Comparison of ENCODE assay signal across 15 cellular contexts in the genomic region with DNA sequence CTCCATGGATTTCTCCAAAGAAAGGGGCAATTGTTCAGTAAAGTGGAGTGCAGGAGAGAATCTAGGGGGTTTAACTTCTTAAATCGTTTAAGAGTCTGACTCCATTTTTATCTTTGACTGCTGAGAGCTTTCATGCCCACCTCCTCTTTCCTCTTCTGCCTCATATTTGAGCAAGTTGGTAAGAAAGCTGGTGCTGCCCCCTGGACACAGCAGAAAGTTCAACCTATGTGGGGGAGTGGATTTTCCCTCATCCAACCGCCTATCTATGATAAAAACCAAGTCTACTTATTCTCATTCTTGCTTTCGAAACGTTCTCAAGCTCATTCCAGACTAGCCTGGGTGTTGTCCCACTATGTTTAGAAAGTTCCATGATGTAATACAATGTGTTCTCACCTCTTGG. TPM values are rescaled to one million over a fixed set of nuclear protein-coding genes. Genes with fewer than 3 reads are reported as not detected.
DNase-seq lines count a peak whose midpoint lies in the region; ATAC-seq and TF ChIP-seq lines count a peak whose summit lies in the region.
"Had no signal": no experiment of that assay in that cellular context is flagged by ENCODE, and none has a peak within 500 bp of the region (broad histone marks: within the 10 kb centered on the region; RNA-seq: fewer than 3 reads in every experiment).

No MANE protein-coding gene starts in this region.

- H3K4me1 ChIP-seq in effector memory CD4-positive, alpha-beta T cell (ENCODE audit: control insufficient read depth, insufficient read depth, low read length, poor library complexity, severe bottlenecking): no peaks in the 10 kb centered on the region
- H3K4me1 ChIP-seq in PC-9 (replicated peaks; ENCODE audit: insufficient read depth): peaks cover 11% of the 10 kb centered on the region; the same call in 1 of the 2 replicates
- H3K4me1 ChIP-seq: parathyroid adenoma, SJSA1 had no signal

- TF ChIP-seq CTCF in PC-9 (conservative IDR thresholded peaks at IDR 0.05): no peak

- DNase-seq in stimulated activated CD4-positive, alpha-beta T cell treated with anti-CD3 and anti-CD28 coated beads, Interleukin-2, amount 100 ng/mL, for 4 hours (ENCODE audit: low read depth): peak; percentile 5
- DNase-seq in stimulated activated CD4-positive, alpha-beta T cell treated with anti-CD3 and anti-CD28 coated beads, Interleukin-2, amount 100 ng/mL, for 48 hours: no peak
- peak; percentile 35 for DNase-seq in OCI-M1 (lab: John Stamatoyannopoulos, UW)
- DNase-seq in effector CD8-positive, alpha-beta T cell (lab: John Stamatoyannopoulos, UW): peak; percentile 6
- peak; percentile 36 for DNase-seq in stimulated activated naive CD8-positive, alpha-beta T cell treated with anti-CD3 and anti-CD28 coated beads, Interleukin-15, Interleukin-2, amounts not matched to agents 100 U/mL and 50 U/mL, for 24 hours
- no peak for DNase-seq in effector memory CD4-positive, alpha-beta T cell
- DNase-seq in PC-9: no peak
- DNase-seq: anterior cingulate cortex, C1 segment of cervical spinal cord, hypothalamus, NCI-H1105 treated with DMSO at 0.1 percent for 48 hours, NCI-H524 had no signal

- H3K4me2 ChIP-seq in PC-9: no peak overlapping the region

- H3K27me3 ChIP-seq in effector memory CD4-positive, alpha-beta T cell (replicated peaks; ENCODE audit: control insufficient read depth, insufficient read depth, low read length, poor library complexity, severe bottlenecking): no peaks in the 10 kb centered on the region
- no peaks in the 10 kb centered on the region for H3K27me3 ChIP-seq in PC-9 (ENCODE audit: insufficient read depth, low read depth)
- H3K27me3 ChIP-seq: SJSA1 had no signal

- H4K20me1 ChIP-seq in PC-9 (ENCODE audit: insufficient read depth): no peaks in the 10 kb centered on the region

- no peak overlapping the region for H3K4me3 ChIP-seq in effector memory CD4-positive, alpha-beta T cell (ENCODE audit: insufficient read depth, low read depth, low read length, poor library complexity, severe bottlenecking)
- no peak overlapping the region for H3K4me3 ChIP-seq in PC-9
- H3K4me3 ChIP-seq: SJSA1 had no signal

- BruUV-seq in PC-9 (replicated peaks; lab: Mats Ljungman, UMichigan): no TSS peak

- no peaks in the 10 kb centered on the region for H3K36me3 ChIP-seq in effector memory CD4-positive, alpha-beta T cell (ENCODE audit: control insufficient read depth, insufficient read depth, low read length)
- no peaks in the 10 kb centered on the region for H3K36me3 ChIP-seq in PC-9 (ENCODE audit: low read depth)
- H3K36me3 ChIP-seq: SJSA1 had no signal

- no peaks in the 10 kb centered on the region for H3K9me3 ChIP-seq in effector memory CD4-positive, alpha-beta T cell (ENCODE audit: control insufficient read depth, low read length)
- H3K9me3 ChIP-seq in PC-9 (ENCODE audit: insufficient read depth, low read depth): peaks cover 6% of the 10 kb centered on the region; the same call in 1 of the 2 replicates

- POLR2A ChIA-PET in PC-9 (lab: Charles Lee; ENCODE audit: unreplicated experiment): no interaction called here

- H3F3A ChIP-seq in PC-9 (ENCODE audit: insufficient read depth, low read depth): no peaks in the 10 kb centered on the region

- intact Hi-C loops in PC-9 (cut with micrococcal nuclease; ENCODE audit: unreplicated experiment): no loop called here

- H2AFZ ChIP-seq in PC-9: no peak overlapping the region
- H2AFZ ChIP-seq: parathyroid adenoma had no signal

- no peaks in the 10 kb centered on the region for H3K79me2 ChIP-seq in PC-9 (ENCODE audit: low read depth)
- H3K79me2 ChIP-seq: parathyroid adenoma had no signal

- CTCF ChIA-PET in PC-9 (lab: Charles Lee): no interaction called here

- no peak overlapping the region for H3K27ac ChIP-seq in effector memory CD4-positive, alpha-beta T cell (ENCODE audit: insufficient read depth, low read length, poor library complexity, severe bottlenecking)
- no peak overlapping the region for H3K27ac ChIP-seq in PC-9
- H3K27ac ChIP-seq: parathyroid adenoma, SJSA1 had no signal

- no peaks in the 10 kb centered on the region for H3K9me2 ChIP-seq in PC-9 (ENCODE audit: insufficient read depth)

- ATAC-seq in stimulated activated naive CD8-positive, alpha-beta T cell treated with anti-CD3 and anti-CD28 coated beads, Interleukin-15, Interleukin-2, amounts not matched to agents 100 U/mL and 50 U/mL, for 24 hours: peak; percentile 89
- no peak for ATAC-seq in GM21515 (IDR thresholded peaks at IDR 0.05; ENCODE audit: unreplicated experiment)

RNA-seq across cellular contexts. Expression of a gene that starts 26.0 kb away (rescaled TPM):
- total RNA-seq in PC-9 (2021): not detected in 2 replicates
- total RNA-seq: SJSA1 had no signal

Comparison
In these comparisons a context has a peak if more than half of its experiments do, and no peak if none do; other contexts are left out.
1. DNase-seq: peak in stimulated activated CD4-positive, alpha-beta T cell treated with anti-CD3 and anti-CD28 coated beads, Interleukin-2, amount 100 ng/mL, for 4 hours (single experiment), OCI-M1 (single experiment), effector CD8-positive, alpha-beta T cell (single experiment) and stimulated activated naive CD8-positive, alpha-beta T cell treated with anti-CD3 and anti-CD28 coated beads, Interleukin-15, Interleukin-2, amounts not matched to agents 100 U/mL and 50 U/mL, for 24 hours (single experiment); none in stimulated activated CD4-positive, alpha-beta T cell treated with anti-CD3 and anti-CD28 coated beads, Interleukin-2, amount 100 ng/mL, for 48 hours (0 of 2), effector memory CD4-positive, alpha-beta T cell (0 of 3) and PC-9 (0 of 2).